In the genomic region with DNA sequence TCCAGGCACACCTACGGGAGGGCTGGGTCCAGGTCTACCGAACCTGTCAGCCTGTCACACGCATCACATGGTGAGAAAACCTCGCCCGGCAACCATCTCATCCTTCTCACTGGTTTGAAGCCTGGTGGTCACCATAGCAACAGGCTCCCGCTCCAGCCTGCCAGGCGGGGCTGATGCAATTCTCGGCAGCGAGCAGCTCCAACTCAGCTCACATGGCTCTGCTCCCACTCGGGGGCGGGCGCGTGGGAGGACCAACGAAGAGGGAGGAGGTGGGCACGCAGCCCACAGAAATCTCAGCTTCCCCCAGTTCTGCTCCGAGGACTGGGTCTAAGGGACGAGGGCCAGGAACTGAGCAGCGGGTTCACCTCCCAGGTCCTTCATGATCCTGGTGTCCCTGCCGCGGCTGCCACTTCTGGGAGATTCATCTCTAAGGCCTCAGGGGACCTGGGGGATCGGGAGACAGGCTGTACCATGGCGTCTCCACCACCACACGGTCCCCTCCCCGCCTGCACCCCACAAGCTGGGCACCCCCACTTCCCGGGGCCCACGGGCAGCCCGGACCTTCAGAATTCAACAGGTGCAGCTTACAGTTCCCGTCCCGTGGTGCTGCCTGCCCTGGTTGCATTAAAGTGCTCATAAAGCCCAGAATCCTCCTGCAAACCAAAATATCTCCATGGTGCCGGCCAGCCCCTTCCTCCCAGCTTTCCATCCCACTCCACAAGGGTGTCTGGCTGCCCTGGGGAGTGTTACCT, we compare ENCODE assay signal across 8 cellular contexts. TPM values are rescaled to one million over a fixed set of nuclear protein-coding genes. Genes with fewer than 3 reads are reported as not detected.
A peak's percentile ranks its signal among the peaks of the same experiment; 100 is the strongest.
DNase-seq lines count a peak whose midpoint lies in the region; ATAC-seq and TF ChIP-seq lines count a peak whose summit lies in the region.

No MANE protein-coding gene starts in this region.

- no peak overlapping the region for H3K9ac ChIP-seq in fibroblast of lung (ENCODE audit: insufficient read depth, low read length)

- no peak overlapping the region for H2AFZ ChIP-seq in fibroblast of lung (ENCODE audit: low read length)

- H3K79me2 ChIP-seq in fibroblast of lung (ENCODE audit: control insufficient read depth, insufficient read depth, low read length) = no peaks in the 10 kb centered on the region

- H3K4me2 ChIP-seq in fibroblast of lung (ENCODE audit: extremely low read depth, insufficient read depth, low read length) = no peak overlapping the region

- POLR2A ChIA-PET in HEK293T (lab: Yijun Ruan, JAX) = no interaction called here

- DNase-seq in HEK293T (ENCODE audit: extremely low spot score) (peak; percentile 61), NCI-H748 (lab: John Stamatoyannopoulos, UW; ENCODE audit: unreplicated experiment) (peak; percentile 94), fibroblast of lung (ENCODE audit: low read depth in 2 of 2) (peak; percentile 72 to 84), occipital lobe (lab: John Stamatoyannopoulos, UW) (peak; percentile 82), HK-2 (ENCODE audit: unreplicated experiment) (no peak)
- DNase-seq in activated effector memory CD4-positive, alpha-beta T cell treated with anti-CD3 and anti-CD28 coated beads, Interleukin-2, amount 50 U/mL, for 16 hours = no peak
- no peak for DNase-seq in stimulated activated CD4-positive, alpha-beta T cell treated with anti-CD3 and anti-CD28 coated beads, Interleukin-4, amount 100 ng/mL, for 1 hour

- no peaks in the 10 kb centered on the region for H4K20me1 ChIP-seq in fibroblast of lung (ENCODE audit: control insufficient read depth, extremely low read depth, insufficient read depth, low read length)

- H3K9me3 ChIP-seq in fibroblast of lung (ENCODE audit: control insufficient read depth, insufficient read depth, low read depth, low read length) = no peaks in the 10 kb centered on the region

- ATAC-seq in GM19351 (IDR thresholded peaks at IDR 0.05; ENCODE audit: unreplicated experiment) = no peak

- CTCF ChIA-PET in HEK293T (lab: Yijun Ruan, JAX) = interaction anchor here (1.0 kb wide), 1 partner anchor 98 kb away, joined by 3 read pairs; no protein-coding TSS in a partner anchor

- no peaks in the 10 kb centered on the region for H3K4me1 ChIP-seq in fibroblast of lung (ENCODE audit: control insufficient read depth, extremely low read depth, insufficient read depth, low read length)

- H3K36me3 ChIP-seq in fibroblast of lung (ENCODE audit: control insufficient read depth, insufficient read depth, low read length) = no peaks in the 10 kb centered on the region

- no peaks in the 10 kb centered on the region for H3K27me3 ChIP-seq in fibroblast of lung (ENCODE audit: control insufficient read depth, insufficient read depth, low read length)

- no peak overlapping the region for H3K27ac ChIP-seq in fibroblast of lung (ENCODE audit: insufficient read depth, low read length)

- H3K4me3 ChIP-seq in fibroblast of lung (replicated peaks in 1 of 4; ENCODE audit: control extremely low read depth in 1 of 4, insufficient read depth in 1 of 4, low read depth in 3 of 4, low read length in 4 of 4) = no peak overlapping the region

- TF ChIP-seq CTCF in fibroblast of lung (conservative IDR thresholded peaks at IDR 0.05 in 1 of 2, IDR thresholded peaks at IDR 0.05 in 1 of 2; ENCODE audit: low read depth in 1 of 2, low read length in 2 of 2) = no peak

TF ChIP-seq in HEK293T, 16 proteins besides CTCF, POLR2A, EP300 and RAD21:
- TF ChIP-seq TARDBP (IDR thresholded peaks at IDR 0.05) (no peak), SUZ12 (IDR thresholded peaks at IDR 0.05) (no peak), SP1 (IDR thresholded peaks at IDR 0.05) (no peak), HDGF (IDR thresholded peaks at IDR 0.05; ENCODE audit: borderline replicate concordance) (no peak), FOXA1 (IDR thresholded peaks at IDR 0.05) (no peak), ELF4 (IDR thresholded peaks at IDR 0.05) (no peak), NFRKB (IDR thresholded peaks at IDR 0.05) (no peak), BHLHE40 (IDR thresholded peaks at IDR 0.05; ENCODE audit: borderline replicate concordance) (no peak), FOXK2 (IDR thresholded peaks at IDR 0.05) (no peak), ARNT (IDR thresholded peaks at IDR 0.05) (no peak), CTBP1 (IDR thresholded peaks at IDR 0.05; ENCODE audit: borderline replicate concordance) (no peak), LEF1 (IDR thresholded peaks at IDR 0.05; ENCODE audit: borderline replicate concordance) (no peak), FOXM1 (IDR thresholded peaks at IDR 0.05; ENCODE audit: borderline replicate concordance) (no peak)
- TF ChIP-seq, protein P1, sequence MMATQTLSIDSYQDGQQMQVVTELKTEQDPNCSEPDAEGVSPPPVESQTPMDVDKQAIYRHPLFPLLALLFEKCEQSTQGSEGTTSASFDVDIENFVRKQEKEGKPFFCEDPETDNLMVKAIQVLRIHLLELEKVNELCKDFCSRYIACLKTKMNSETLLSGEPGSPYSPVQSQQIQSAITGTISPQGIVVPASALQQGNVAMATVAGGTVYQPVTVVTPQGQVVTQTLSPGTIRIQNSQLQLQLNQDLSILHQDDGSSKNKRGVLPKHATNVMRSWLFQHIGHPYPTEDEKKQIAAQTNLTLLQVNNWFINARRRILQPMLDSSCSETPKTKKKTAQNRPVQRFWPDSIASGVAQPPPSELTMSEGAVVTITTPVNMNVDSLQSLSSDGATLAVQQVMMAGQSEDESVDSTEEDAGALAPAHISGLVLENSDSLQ (IDR thresholded peaks at IDR 0.05) = no peak

RNA-seq across cellular contexts. Expression of gene ABR, which starts 25.8 kb away (rescaled TPM):
- 84.7 and 91.9 TPM in 2 replicates for total RNA-seq in fibroblast of lung
- polyA plus RNA-seq in fibroblast of lung = 43.7 and 51.5 TPM in 2 replicates
- 46.2 and 48.9 TPM in 2 replicates for polyA plus RNA-seq in fibroblast of lung (2012)
- 184 and 229 TPM in 2 replicates for polyA minus RNA-seq in fibroblast of lung (ENCODE audit: low replicate concordance)
- 134 TPM for total RNA-seq in occipital lobe

Comparison
In these comparisons a context has a peak if more than half of its experiments do, and no peak if none do; other contexts are left out.
1. DNase-seq: peak in HEK293T (single experiment), NCI-H748 (single experiment), fibroblast of lung (2 of 2) and occipital lobe (single experiment); none in activated effector memory CD4-positive, alpha-beta T cell treated with anti-CD3 and anti-CD28 coated beads, Interleukin-2, amount 50 U/mL, for 16 hours (single experiment), stimulated activated CD4-positive, alpha-beta T cell treated with anti-CD3 and anti-CD28 coated beads, Interleukin-4, amount 100 ng/mL, for 1 hour (single experiment) and HK-2 (single experiment).